In the genomic region with DNA sequence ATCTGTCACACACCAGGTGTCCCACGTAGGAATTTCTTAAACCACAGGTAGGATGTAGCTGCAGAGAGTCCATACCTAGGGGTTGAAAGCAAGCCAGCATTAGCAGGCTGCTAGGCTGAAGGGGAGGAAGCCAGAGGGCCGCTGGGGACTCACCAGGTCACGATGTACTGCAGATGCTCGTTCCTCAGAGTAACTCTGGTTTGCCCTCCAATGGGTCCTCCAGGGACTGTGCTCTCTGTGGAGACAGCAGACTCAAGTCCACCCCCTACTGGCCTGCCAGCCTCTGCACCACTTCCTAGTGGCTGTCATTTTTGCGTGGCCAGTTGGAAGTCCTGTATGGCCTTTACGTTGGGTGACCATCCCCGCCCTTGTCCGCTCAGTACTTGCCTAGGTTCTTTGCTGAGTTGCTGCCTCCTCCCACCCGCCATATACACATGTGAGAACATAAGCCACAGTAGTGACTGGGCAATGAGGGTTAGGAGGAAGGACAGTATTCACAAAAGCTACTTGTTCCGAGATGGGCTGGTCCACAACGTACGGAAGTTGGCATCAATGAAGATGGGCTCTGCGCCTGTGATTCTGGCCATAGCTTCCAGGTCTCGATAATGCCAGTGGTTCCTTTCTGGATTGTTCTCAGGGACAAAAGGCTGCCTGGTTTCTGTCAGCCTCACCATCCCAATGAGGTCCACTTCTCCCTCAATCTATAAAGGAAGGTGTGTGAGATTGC, we compare ENCODE assay signal across 8 cellular contexts. TPM values are rescaled to one million over a fixed set of nuclear protein-coding genes. Genes with fewer than 3 reads are reported as not detected.
DNase-seq lines count a peak whose midpoint lies in the region; ATAC-seq and TF ChIP-seq lines count a peak whose summit lies in the region.

No MANE protein-coding gene starts in this region.

- TF ChIP-seq RAD21 in liver (IDR thresholded peaks at IDR 0.05) = peak in 1 of 2 donors; percentile 37

- H3K9me2 ChIP-seq in OCI-LY1 (ENCODE audit: low read depth, low read length) = no peaks in the 10 kb centered on the region

- POLR2A ChIA-PET in AG04450 (lab: Yijun Ruan, JAX) = interaction anchor here (0.6 to 0.7 kb wide), 2 partner anchors 8 to 10 kb away, joined by 3 read pairs; no protein-coding TSS in a partner anchor

- H3K4me1 ChIP-seq in OCI-LY1 (ENCODE audit: insufficient read depth, low read length, severe bottlenecking) (peaks cover 36% of the 10 kb centered on the region), adrenal gland (replicated peaks in 1 of 2) (peaks cover 18 to 31% of the 10 kb centered on the region in 2 donors), liver (ENCODE audit: control insufficient read depth in 4 of 4, insufficient read depth in 4 of 4, low read length in 3 of 4) (peaks cover 8 to 36% (median 26%) of the 10 kb centered on the region in 4 donors)

- H3K36me3 ChIP-seq in OCI-LY1 (ENCODE audit: insufficient read depth, low read length) = peaks cover 54% of the 10 kb centered on the region
- H3K36me3 ChIP-seq in adrenal gland (replicated peaks in 1 of 2) = peaks cover 0 to 44% of the 10 kb centered on the region in 2 donors
- H3K36me3 ChIP-seq in liver (ENCODE audit: control insufficient read depth in 4 of 4, insufficient read depth in 3 of 4, low read depth in 1 of 4, low read length in 3 of 4) = peaks cover 6 to 41% (median 24%) of the 10 kb centered on the region in 4 donors

- ATAC-seq in GM18505 (IDR thresholded peaks at IDR 0.05; ENCODE audit: unreplicated experiment) (no peak), GM21390 (IDR thresholded peaks at IDR 0.05; ENCODE audit: unreplicated experiment) (no peak)

- peaks cover 26% of the 10 kb centered on the region for H3F3A ChIP-seq in OCI-LY1 (ENCODE audit: insufficient read depth, low read length)

- H3K9me3 ChIP-seq in AG04450 (ENCODE audit: control insufficient read depth, insufficient read depth, low read length) (peaks cover 5% of the 10 kb centered on the region; the same call in 1 of the 2 replicates), OCI-LY1 (ENCODE audit: low read length) (no peaks in the 10 kb centered on the region), adrenal gland (replicated peaks in 1 of 3) (no peaks in the 10 kb centered on the region), liver (ENCODE audit: control insufficient read depth in 4 of 4, low read length in 3 of 4) (no peaks in the 10 kb centered on the region)

- H3K4me3 ChIP-seq in AG04450 (ENCODE audit: low read depth, low read length) (no peak overlapping the region), OCI-LY1 (ENCODE audit: low read depth, low read length, poor library complexity, severe bottlenecking) (no peak overlapping the region), adrenal gland (no peak overlapping the region), liver (ENCODE audit: low read depth in 1 of 3, low read length in 3 of 3) (no peak overlapping the region)

- H3K27me3 ChIP-seq in AG04450 (ENCODE audit: control insufficient read depth, insufficient read depth, low read length) (no peaks in the 10 kb centered on the region), OCI-LY1 (ENCODE audit: insufficient read depth, low read length) (no peaks in the 10 kb centered on the region), adrenal gland (no peaks in the 10 kb centered on the region), liver (ENCODE audit: control insufficient read depth in 4 of 4, insufficient read depth in 4 of 4, low read length in 3 of 4) (no peaks in the 10 kb centered on the region)

- peaks cover 13% of the 10 kb centered on the region for H3K79me2 ChIP-seq in OCI-LY1 (ENCODE audit: insufficient read depth, low read length)

- CTCF ChIA-PET in AG04450 (lab: Charles Lee) = interaction anchor here (0.7 to 1.0 kb wide), 2 partner anchors 19 to 208 kb away, joined by 3 to 5 read pairs; no protein-coding TSS in a partner anchor

- DNase-seq in AG04450 (ENCODE audit: low read depth, low spot score) = no peak
- DNase-seq in adrenal gland = peak in 6 of 7 donors; percentile 48 to 76 (median 58)
- DNase-seq in NCI-H2081 treated with DMSO at 0.1 percent for 48 hours (lab: John Stamatoyannopoulos, UW) = no peak

- peak overlapping the region; percentile 39 for H3K27ac ChIP-seq in AG04450 (ENCODE audit: low read depth, low read length)
- H3K27ac ChIP-seq in OCI-LY1 (ENCODE audit: low read depth, low read length, poor library complexity, severe bottlenecking) = peak overlapping the region; percentile 18
- peak overlapping the region in 1 of 5 donors; percentile 24 for H3K27ac ChIP-seq in adrenal gland
- H3K27ac ChIP-seq in liver (ENCODE audit: low read depth in 1 of 2, low read length in 2 of 2) = no peak overlapping the region

- 78 to 90% (median 79%) methylated on average over 13 to 14 of the region's 14 CpGs for WGBS in adrenal gland, 4 donors
- 84% methylated on average over 14 of the region's 14 CpGs for WGBS in liver

- H2AFZ ChIP-seq in OCI-LY1 (ENCODE audit: low read length) = no peak overlapping the region

- no peak for TF ChIP-seq POLR2A in adrenal gland (IDR thresholded peaks at IDR 0.05)
- no peak for TF ChIP-seq POLR2A in GM18505 (IDR thresholded peaks at IDR 0.05; ENCODE audit: borderline replicate concordance, extremely low read depth, insufficient read depth, insufficient read length)

- intact Hi-C loops in adrenal gland (cut with DNase I) = loop anchor here (10.0 kb wide), 1 partner anchor 133 kb away; no protein-coding TSS in a partner anchor

- TF ChIP-seq CTCF in AG04450 (IDR thresholded peaks at IDR 0.05; ENCODE audit: low read depth, low read length) = peak; percentile 64
- peak; percentile 77 for TF ChIP-seq CTCF in GM12872 (IDR thresholded peaks at IDR 0.05; ENCODE audit: insufficient read depth, low read depth, low read length)
- TF ChIP-seq CTCF in OCI-LY1 (IDR thresholded peaks at IDR 0.05; ENCODE audit: low read length) = peak; percentile 53
- TF ChIP-seq CTCF in adrenal gland (IDR thresholded peaks at IDR 0.05) = peak; percentile 16 to 52 (median 40)
- peak; percentile 38 for TF ChIP-seq CTCF in liver (IDR thresholded peaks at IDR 0.05; ENCODE audit: low read depth, low read length, missing input control)

- no peak overlapping the region for H3K4me2 ChIP-seq in OCI-LY1 (ENCODE audit: low read length)

- H4K20me1 ChIP-seq in OCI-LY1 (ENCODE audit: insufficient read depth, low read length) = no peaks in the 10 kb centered on the region

- H3K9ac ChIP-seq in OCI-LY1 (ENCODE audit: low read length) (no peak overlapping the region), liver (ENCODE audit: low read depth in 1 of 2, low read length in 2 of 2) (no peak overlapping the region)

TF ChIP-seq in liver, 16 proteins besides CTCF, POLR2A, EP300 and RAD21:
- no peak for TF ChIP-seq NR2F2 (IDR thresholded peaks at IDR 0.05)
- no peak for TF ChIP-seq SP1 (IDR thresholded peaks at IDR 0.05)
- TF ChIP-seq, protein P1, sequence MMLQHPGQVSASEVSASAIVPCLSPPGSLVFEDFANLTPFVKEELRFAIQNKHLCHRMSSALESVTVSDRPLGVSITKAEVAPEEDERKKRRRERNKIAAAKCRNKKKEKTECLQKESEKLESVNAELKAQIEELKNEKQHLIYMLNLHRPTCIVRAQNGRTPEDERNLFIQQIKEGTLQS (IDR thresholded peaks at IDR 0.05) = no peak

RNA-seq across cellular contexts. Expression of a gene that starts 4.1 kb away (rescaled TPM):
- polyA plus RNA-seq in AG04450 (2011; rRNA removed) (2,708 and 3,305 TPM in 2 replicates), adrenal gland (1,000 to 10,000 TPM; 1,875 to 3,598 (median 2,830) TPM), liver (100 to 1,000 TPM; 215 to 837 TPM)
- polyA minus RNA-seq in AG04450 (2011; rRNA and poly(A)+ RNA removed) = 2,484 and 2,793 TPM in 2 replicates
- total RNA-seq in adrenal gland (1,000 to 10,000 TPM; 1,947 to 3,128 (median 2,296) TPM), liver (100 to 1,000 TPM; 571 to 930 TPM)

RNA-seq across cellular contexts. Expression of a gene that starts 4.1 kb away (rescaled TPM):
- 14.1 and 20.2 TPM in 2 replicates for polyA plus RNA-seq in AG04450 (2011; rRNA removed)
- 19.8 and 35.1 TPM in 2 replicates for polyA minus RNA-seq in AG04450 (2011; rRNA and poly(A)+ RNA removed)
- total RNA-seq in adrenal gland = 10 to 100 TPM; 13.2 to 38.0 (median 34.5) TPM
- 10 to 100 TPM; 11.4 to 21.3 (median 17.8) TPM for polyA plus RNA-seq in adrenal gland
- total RNA-seq in liver = 10 to 100 TPM in 1 of 2 donors, 1 to 10 TPM in 1; 9.5 to 10.3 TPM
- polyA plus RNA-seq in liver = 10 to 100 TPM in 1 of 2 donors, 1 to 10 TPM in 1; 3.1 to 10.3 TPM

RNA-seq across cellular contexts. Expression of a gene that starts 4.2 kb away (rescaled TPM):
- 28.2 and 29.9 TPM in 2 replicates for polyA plus RNA-seq in AG04450 (2011; rRNA removed)
- polyA minus RNA-seq in AG04450 (2011; rRNA and poly(A)+ RNA removed) = 12.1 and 12.2 TPM in 2 replicates
- total RNA-seq in adrenal gland = 100 to 1,000 TPM in 1 of 8 donors, 10 to 100 TPM in 7; 53.0 to 111 (median 72.8) TPM
- 10 to 100 TPM; 55.7 to 96.3 (median 79.9) TPM for polyA plus RNA-seq in adrenal gland
- total RNA-seq in liver = 10 to 100 TPM; 20.7 to 42.8 TPM
- polyA plus RNA-seq in liver = 100 to 1,000 TPM in 1 of 2 donors, 10 to 100 TPM in 1; 58.3 to 106 TPM

RNA-seq across cellular contexts. Expression of a gene that starts 4.3 kb away (rescaled TPM):
- 9.9 and 11.4 TPM in 2 replicates for polyA plus RNA-seq in AG04450 (2011; rRNA removed)
- polyA minus RNA-seq in AG04450 (2011; rRNA and poly(A)+ RNA removed) = 4.9 and 5.6 TPM in 2 replicates
- 10 to 100 TPM; 13.4 to 29.2 (median 20.5) TPM for total RNA-seq in adrenal gland
- polyA plus RNA-seq in adrenal gland = 10 to 100 TPM; 19.9 to 53.0 (median 41.4) TPM
- 10 to 100 TPM in 1 of 2 donors, 1 to 10 TPM in 1; 6.0 to 13.5 TPM for total RNA-seq in liver
- polyA plus RNA-seq in liver = 10 to 100 TPM; 13.9 to 15.8 TPM

RNA-seq across cellular contexts. Expression of a gene that starts 16.1 kb away (rescaled TPM):
- 6.2 and 8.5 TPM in 2 replicates for polyA plus RNA-seq in AG04450 (2011; rRNA removed)
- polyA minus RNA-seq in AG04450 (2011; rRNA and poly(A)+ RNA removed) = 2.8 and 3.2 TPM in 2 replicates
- 10 to 100 TPM in 7 of 8 donors, 1 to 10 TPM in 1; 6.2 to 30.2 (median 22.0) TPM for total RNA-seq in adrenal gland
- polyA plus RNA-seq in adrenal gland = 10 to 100 TPM; 18.7 to 36.4 (median 23.4) TPM
- total RNA-seq in liver = 1 to 10 TPM; 4.9 to 9.4 TPM
- polyA plus RNA-seq in liver = 10 to 100 TPM in 1 of 2 donors, 1 to 10 TPM in 1; 4.1 to 12.9 TPM

Comparison
In these comparisons a context has a peak if more than half of its experiments do, and no peak if none do; other contexts are left out.
1. DNase-seq: peak in adrenal gland (6 of 7); none in AG04450 (single experiment) and NCI-H2081 treated with DMSO at 0.1 percent for 48 hours (single experiment).
2. H3K27ac ChIP-seq: peak in AG04450 (single experiment) and OCI-LY1 (single experiment); none in liver (0 of 2).
3. Peak in every context shown above with its lines, with median percentiles within 50 percentile points of each other: CTCF ChIP-seq.